1 cellular context compared by ENCODE assay signal in genomic region chr14:24817638-24818053, GRCh38.
A peak's percentile ranks its signal among the peaks of the same experiment; 100 is the strongest.
TF ChIP-seq lines count a peak whose summit lies in the region.

No MANE protein-coding gene starts in this region.

TF ChIP-seq in HepG2, 621 proteins besides CTCF, POLR2A, EP300 and RAD21 (continued from another document and continues in another):
- TF ChIP-seq ZNF138 (CRISPR knock-in tag; IDR thresholded peaks at IDR 0.05; ENCODE audit: low read depth): 0 out of 2 replicates have a peak, but pooled peaks have one; percentile 16
- TF ChIP-seq GFI1 (CRISPR knock-in tag; IDR thresholded peaks at IDR 0.05; ENCODE audit: borderline replicate concordance): 0 out of 2 replicates have a peak, but pooled peaks have one; percentile 1
- TF ChIP-seq ZNF318 (CRISPR knock-in tag; IDR thresholded peaks at IDR 0.05): peak; percentile 99
- no peak; the same call in 1 of the 2 replicates for TF ChIP-seq ZMAT3 (CRISPR knock-in tag; conservative IDR thresholded peaks at IDR 0.05)
- peak; percentile 24; the same call in 1 of the 2 replicates for TF ChIP-seq ARID4A (CRISPR knock-in tag; IDR thresholded peaks at IDR 0.05; ENCODE audit: borderline replicate concordance)
- no peak for TF ChIP-seq NBN (conservative IDR thresholded peaks at IDR 0.05)
- TF ChIP-seq ZSCAN29 (CRISPR knock-in tag; conservative IDR thresholded peaks at IDR 0.05): peak; percentile 82; the same call in 1 of the 2 replicates
- 0 out of 2 replicates have a peak, but pooled peaks have one; percentile 19 for TF ChIP-seq THAP7 (CRISPR knock-in tag; IDR thresholded peaks at IDR 0.05)
- 0 out of 2 replicates have a peak, but pooled peaks have one; percentile 2 for TF ChIP-seq SP5 (CRISPR knock-in tag; IDR thresholded peaks at IDR 0.05; ENCODE audit: borderline replicate concordance, low read depth)
- TF ChIP-seq ZFP62 (CRISPR knock-in tag; IDR thresholded peaks at IDR 0.05): no peak
- no peak for TF ChIP-seq HCFC1 (IDR thresholded peaks at IDR 0.05; ENCODE audit: low read depth, low read length)
- peak; percentile 84; the same call in 1 of the 2 replicates for TF ChIP-seq ZNF34 (CRISPR knock-in tag; IDR thresholded peaks at IDR 0.05; ENCODE audit: borderline replicate concordance)
- peak; percentile 41; the same call in 1 of the 2 replicates for TF ChIP-seq ZNF274 (CRISPR knock-in tag; IDR thresholded peaks at IDR 0.05)
- no peak for TF ChIP-seq PATZ1 (CRISPR knock-in tag; IDR thresholded peaks at IDR 0.05)
- no peak for TF ChIP-seq SOX13 (IDR thresholded peaks at IDR 0.05)
- TF ChIP-seq SOX13 (CRISPR knock-in tag; conservative IDR thresholded peaks at IDR 0.05 in 1 of 2, IDR thresholded peaks at IDR 0.05 in 1 of 2): 0 out of 4 replicates have a peak, but pooled peaks of 1 of the 2 experiments have one; percentile 83
- TF ChIP-seq GATAD2A (CRISPR knock-in tag; IDR thresholded peaks at IDR 0.05): no peak
- TF ChIP-seq ZNF296 (CRISPR knock-in tag; conservative IDR thresholded peaks at IDR 0.05): no peak
- 0 out of 2 replicates have a peak, but pooled peaks have one; percentile 7 for TF ChIP-seq ZKSCAN1 (IDR thresholded peaks at IDR 0.05; ENCODE audit: low read length)
- no peak for TF ChIP-seq SIX1 (CRISPR knock-in tag; IDR thresholded peaks at IDR 0.05; ENCODE audit: borderline replicate concordance)
- TF ChIP-seq ZNF83 (CRISPR knock-in tag; IDR thresholded peaks at IDR 0.05; ENCODE audit: borderline replicate concordance): no peak
- peak; percentile 68 for TF ChIP-seq ZNF598 (CRISPR knock-in tag; IDR thresholded peaks at IDR 0.05; ENCODE audit: borderline replicate concordance)
- TF ChIP-seq ZNF3 (CRISPR knock-in tag; IDR thresholded peaks at IDR 0.05): no peak
- TF ChIP-seq ISL2 (CRISPR knock-in tag; IDR thresholded peaks at IDR 0.05): no peak
- TF ChIP-seq SNAPC5 (CRISPR knock-in tag; IDR thresholded peaks at IDR 0.05; ENCODE audit: borderline replicate concordance): 0 out of 2 replicates have a peak, but pooled peaks have one; percentile 88
- 0 out of 2 replicates have a peak, but pooled peaks have one; percentile 10 for TF ChIP-seq ZNF512B (CRISPR knock-in tag; IDR thresholded peaks at IDR 0.05; ENCODE audit: borderline replicate concordance)
- no peak for TF ChIP-seq NFE2L1 (CRISPR knock-in tag; IDR thresholded peaks at IDR 0.05; ENCODE audit: borderline replicate concordance)
- 0 out of 2 replicates have a peak, but pooled peaks have one; percentile 9 for TF ChIP-seq RERE (CRISPR knock-in tag; IDR thresholded peaks at IDR 0.05; ENCODE audit: low read depth)
